Comparison of ENCODE assay signal across 19 cellular contexts in genomic region chr9:134844821-134845220, GRCh38. TPM values are rescaled to one million over a fixed set of nuclear protein-coding genes. Genes with fewer than 3 reads are reported as not detected.
DNase-seq lines count a peak whose midpoint lies in the region; ATAC-seq, FAIRE-seq and TF ChIP-seq lines count a peak whose summit lies in the region.
"Had no signal": no experiment of that assay in that cellular context is flagged by ENCODE, and none has a peak within 500 bp of the region (broad histone marks: within the 10 kb centered on the region; RNA-seq: fewer than 3 reads in every experiment).

No MANE protein-coding gene starts in this region.

- H3K4me1 ChIP-seq in astrocyte (ENCODE audit: insufficient read depth, low read length) (no peaks in the 10 kb centered on the region), neuronal stem cell (ENCODE audit: control insufficient read depth in 2 of 2, insufficient read depth in 1 of 2, low read depth in 1 of 2, low read length in 2 of 2) (peaks cover 0 to 2% of the 10 kb centered on the region in 2 donors), smooth muscle cell (ENCODE audit: low read depth) (no peaks in the 10 kb centered on the region), GM23248 (ENCODE audit: insufficient read depth) (no peaks in the 10 kb centered on the region)
- H3K4me1 ChIP-seq: BE2C, HAP-1 had no signal

- H3K36me3 ChIP-seq in astrocyte (ENCODE audit: insufficient read depth, low read length) (peaks cover 38% of the 10 kb centered on the region), neuronal stem cell (replicated peaks in 1 of 2; ENCODE audit: control insufficient read depth in 2 of 2, insufficient read depth in 2 of 2, low read length in 2 of 2) (no peaks in the 10 kb centered on the region), smooth muscle cell (ENCODE audit: low read depth) (peaks cover 41% of the 10 kb centered on the region), GM23248 (ENCODE audit: low read depth) (peaks cover 46% of the 10 kb centered on the region)
- H3K36me3 ChIP-seq: BE2C, HAP-1 had no signal

- H3K9me3 ChIP-seq in astrocyte (ENCODE audit: insufficient read depth, low read depth, low read length) (peaks cover 11% of the 10 kb centered on the region), neuronal stem cell (replicated peaks in 1 of 2; ENCODE audit: control insufficient read depth in 2 of 2, insufficient read depth in 1 of 2, low read depth in 1 of 2, low read length in 2 of 2) (peaks cover 0 to 2% of the 10 kb centered on the region in 2 donors), smooth muscle cell (replicated peaks; ENCODE audit: low read depth) (no peaks in the 10 kb centered on the region), GM23248 (ENCODE audit: low read depth) (no peaks in the 10 kb centered on the region)
- H3K9me3 ChIP-seq: BE2C, HAP-1 had no signal

- H3K27ac ChIP-seq in astrocyte (ENCODE audit: low read depth, low read length) (no peak overlapping the region), neuronal stem cell (replicated peaks; ENCODE audit: low read length) (no peak overlapping the region), smooth muscle cell (ENCODE audit: low read depth) (peak overlapping the region; percentile 56), GM23248 (no peak overlapping the region)

- ATAC-seq in stimulated activated naive CD8-positive, alpha-beta T cell treated with anti-CD3 and anti-CD28 coated beads, Interleukin-15, Interleukin-2, amounts not matched to agents 100 U/mL and 50 U/mL, for 24 hours = peak; percentile 19
- no peak for ATAC-seq in stimulated activated naive CD8-positive, alpha-beta T cell treated with anti-CD3 and anti-CD28 coated beads, Interleukin-15, amount 100 ng/mL, for 72 hours
- ATAC-seq in GM21367 (IDR thresholded peaks at IDR 0.05; ENCODE audit: unreplicated experiment) = no peak

- H3K27ac Mint-ChIP-seq in stimulated activated naive CD8-positive, alpha-beta T cell treated with anti-CD3 and anti-CD28 coated beads, Interleukin-15, amount 100 ng/mL, for 72 hours = no peak overlapping the region
- peak overlapping the region; percentile 43 for H3K27ac Mint-ChIP-seq in astrocyte (ENCODE audit: unreplicated experiment)
- H3K27ac Mint-ChIP-seq: CD4-positive, CD25-positive, alpha-beta regulatory T cell; CD8-positive, alpha-beta memory T cell had no signal

- WGBS in neuronal stem cell (ENCODE audit: extremely low coverage in 2 of 2, insufficient read length in 2 of 2, insufficient replicate concordance in 1 of 2), 2 donors = no CpG with 5 or more reads among the region's 8 CpGs
- 91% methylated on average over 8 of the region's 8 CpGs for WGBS in smooth muscle cell (ENCODE audit: low lambda C conversion rate)
- WGBS in GM23248 (ENCODE audit: low coverage in 1 of 2, low lambda C conversion rate in 2 of 2, missing lambda C conversion rate in 2 of 2), 2 experiments = 77 to 79% methylated on average over 7 to 8 of the region's 8 CpGs

- no peaks in the 10 kb centered on the region for H3K9me3 Mint-ChIP-seq in stimulated activated naive CD8-positive, alpha-beta T cell treated with anti-CD3 and anti-CD28 coated beads, Interleukin-15, amount 100 ng/mL, for 72 hours
- no peaks in the 10 kb centered on the region for H3K9me3 Mint-ChIP-seq in astrocyte (ENCODE audit: unreplicated experiment)
- H3K9me3 Mint-ChIP-seq: CD4-positive, CD25-positive, alpha-beta regulatory T cell; CD8-positive, alpha-beta memory T cell had no signal

- H3K4me3 ChIP-seq in astrocyte (ENCODE audit: insufficient read depth, low read depth, low read length) (no peak overlapping the region), neuronal stem cell (ENCODE audit: low read length in 2 of 2) (peak overlapping the region in 1 of 2 donors; percentile 49), smooth muscle cell (no peak overlapping the region), GM23248 (no peak overlapping the region)
- H3K4me3 ChIP-seq: HAP-1 had no signal

- H3K36me3 Mint-ChIP-seq in astrocyte (ENCODE audit: low read depth, unreplicated experiment) = peaks cover 26% of the 10 kb centered on the region
- H3K36me3 Mint-ChIP-seq: CD4-positive, CD25-positive, alpha-beta regulatory T cell; CD8-positive, alpha-beta memory T cell had no signal

- in situ Hi-C loops in GM23248 (cut with MboI) = no loop called here

- H3K18ac ChIP-seq in neuronal stem cell (ENCODE audit: low read length) = peak overlapping the region; percentile 57

- no peak overlapping the region for H2BK15ac ChIP-seq in neuronal stem cell (ENCODE audit: low read length)

- no peak for FAIRE-seq in astrocyte (lab: Jason Lieb, UNC)
- FAIRE-seq: A204.1 had no signal

- H3K4me2 ChIP-seq in astrocyte (ENCODE audit: low read length) (no peak overlapping the region), neuronal stem cell (ENCODE audit: insufficient read depth, low read length, poor library complexity, severe bottlenecking) (no peak overlapping the region), smooth muscle cell (no peak overlapping the region), GM23248 (ENCODE audit: unreplicated experiment) (no peak overlapping the region)

- H3K14ac ChIP-seq in neuronal stem cell (ENCODE audit: low read length) = peak overlapping the region; percentile 17

- peaks cover 80% of the 10 kb centered on the region for H3F3A ChIP-seq in smooth muscle cell (ENCODE audit: low read depth)
- H3F3A ChIP-seq in GM23248 (ENCODE audit: insufficient read depth) = peaks cover 60% of the 10 kb centered on the region

- no peak overlapping the region for H4K8ac ChIP-seq in neuronal stem cell (ENCODE audit: low read depth, low read length)

- peak overlapping the region; percentile 85 for H3K23ac ChIP-seq in neuronal stem cell (ENCODE audit: low read depth, low read length, poor library complexity)

- H4K20me1 ChIP-seq in astrocyte (ENCODE audit: insufficient read depth, low read length) (peaks cover 81% of the 10 kb centered on the region), smooth muscle cell (ENCODE audit: low read depth) (peaks cover 87% of the 10 kb centered on the region), GM23248 (ENCODE audit: insufficient read depth) (no peaks in the 10 kb centered on the region; the same call in 1 of the 2 replicates)

- H3K79me2 ChIP-seq in astrocyte (ENCODE audit: insufficient read depth, low read length) = peaks cover 6% of the 10 kb centered on the region
- H3K79me2 ChIP-seq in smooth muscle cell (ENCODE audit: low read depth) = no peaks in the 10 kb centered on the region
- peaks cover 13% of the 10 kb centered on the region; the same call in 1 of the 2 replicates for H3K79me2 ChIP-seq in GM23248 (ENCODE audit: insufficient read depth)

- no peak overlapping the region for H2BK5ac ChIP-seq in neuronal stem cell (ENCODE audit: low read length)

- H3K27me3 Mint-ChIP-seq in stimulated activated naive CD8-positive, alpha-beta T cell treated with anti-CD3 and anti-CD28 coated beads, Interleukin-15, amount 100 ng/mL, for 72 hours = no peaks in the 10 kb centered on the region
- H3K27me3 Mint-ChIP-seq in astrocyte (ENCODE audit: low read depth, unreplicated experiment) = no peaks in the 10 kb centered on the region
- H3K27me3 Mint-ChIP-seq: CD4-positive, CD25-positive, alpha-beta regulatory T cell had no signal

- no peak overlapping the region for H4K91ac ChIP-seq in neuronal stem cell (ENCODE audit: low read depth, low read length, poor library complexity)

- peaks cover 6% of the 10 kb centered on the region for H3K79me1 ChIP-seq in neuronal stem cell (ENCODE audit: low read depth, low read length)

- H3K9ac ChIP-seq in astrocyte (ENCODE audit: low read length) = no peak overlapping the region
- no peak overlapping the region for H3K9ac ChIP-seq in neuronal stem cell (ENCODE audit: low read depth, low read length, poor library complexity)
- no peak overlapping the region for H3K9ac ChIP-seq in smooth muscle cell (ENCODE audit: low read depth)
- H3K9ac ChIP-seq in GM23248 = no peak overlapping the region

- no peak for TF ChIP-seq CTCF in astrocyte (IDR thresholded peaks at IDR 0.05; ENCODE audit: insufficient read depth, low read depth, low read length)
- no peak for TF ChIP-seq CTCF in smooth muscle cell (IDR thresholded peaks at IDR 0.05; ENCODE audit: borderline replicate concordance, insufficient read depth, poor library complexity, severe bottlenecking)

- H2BK12ac ChIP-seq in neuronal stem cell (ENCODE audit: low read length) = no peak overlapping the region

- H2BK120ac ChIP-seq in neuronal stem cell (ENCODE audit: low read depth, low read length) = no peak overlapping the region

- H3K4me1 Mint-ChIP-seq in stimulated activated naive CD8-positive, alpha-beta T cell treated with anti-CD3 and anti-CD28 coated beads, Interleukin-15, amount 100 ng/mL, for 72 hours = no peaks in the 10 kb centered on the region
- H3K4me1 Mint-ChIP-seq in astrocyte (ENCODE audit: low read depth, unreplicated experiment) = peaks cover 6% of the 10 kb centered on the region
- H3K4me1 Mint-ChIP-seq: CD4-positive, CD25-positive, alpha-beta regulatory T cell; CD8-positive, alpha-beta memory T cell had no signal

- no peaks in the 10 kb centered on the region for H3K9me2 ChIP-seq in GM23248 (ENCODE audit: insufficient read depth)

- no peak overlapping the region for H3K4me3 Mint-ChIP-seq in stimulated activated naive CD8-positive, alpha-beta T cell treated with anti-CD3 and anti-CD28 coated beads, Interleukin-15, amount 100 ng/mL, for 72 hours
- H3K4me3 Mint-ChIP-seq in astrocyte (ENCODE audit: unreplicated experiment) = no peak overlapping the region
- H3K4me3 Mint-ChIP-seq: CD4-positive, CD25-positive, alpha-beta regulatory T cell; CD8-positive, alpha-beta memory T cell had no signal

- no peaks in the 10 kb centered on the region for H3K27me3 ChIP-seq in astrocyte (ENCODE audit: insufficient read depth, low read length)
- peaks cover 0 to 4% (median 0%) of the 10 kb centered on the region in 3 experiments for H3K27me3 ChIP-seq in neuronal stem cell (ENCODE audit: control insufficient read depth in 3 of 3, insufficient read depth in 3 of 3, low read depth in 1 of 3, low read length in 3 of 3)
- H3K27me3 ChIP-seq in smooth muscle cell (ENCODE audit: low read depth) = no peaks in the 10 kb centered on the region
- no peaks in the 10 kb centered on the region for H3K27me3 ChIP-seq in GM23248 (replicated peaks; ENCODE audit: insufficient read depth)
- H3K27me3 ChIP-seq: BE2C had no signal

- H2AFZ ChIP-seq in astrocyte (ENCODE audit: low read depth, low read length) (no peak overlapping the region), neuronal stem cell (ENCODE audit: low read length) (no peak overlapping the region), smooth muscle cell (ENCODE audit: low read depth) (no peak overlapping the region), GM23248 (no peak overlapping the region)

- H2AK5ac ChIP-seq in neuronal stem cell (ENCODE audit: low read depth, low read length) = peak overlapping the region; percentile 24

- no peak for DNase-seq in stimulated activated naive CD8-positive, alpha-beta T cell treated with anti-CD3 and anti-CD28 coated beads, Interleukin-15, Interleukin-2, amounts not matched to agents 100 U/mL and 50 U/mL, for 24 hours
- no peak for DNase-seq in stimulated activated naive CD8-positive, alpha-beta T cell treated with anti-CD3 and anti-CD28 coated beads, Interleukin-15, amount 100 ng/mL, for 72 hours
- DNase-seq in astrocyte (ENCODE audit: low read depth) (no peak), neuronal stem cell (ENCODE audit: low spot score) (no peak), smooth muscle cell (lab: John Stamatoyannopoulos, UW; ENCODE audit: unreplicated experiment) (no peak), GM23248 (no peak), DMS79 treated with DMSO at 0.1 percent for 48 hours (lab: John Stamatoyannopoulos, UW) (no peak)
- DNase-seq: ACHN; BE2C; C1 segment of cervical spinal cord; CD4-positive, CD25-positive, alpha-beta regulatory T cell; COR-L47; GF-D8 had no signal

- no peak overlapping the region for H3K4ac ChIP-seq in neuronal stem cell (ENCODE audit: low read length)

RNA-seq across cellular contexts. Expression of gene FCN2, which starts 35.8 kb away (rescaled TPM):
- not detected in 2 replicates for total RNA-seq in astrocyte
- not detected for polyA plus RNA-seq in neuronal stem cell (2013, experiment 1 of 2)
- polyA plus RNA-seq in neuronal stem cell (2013, experiment 2 of 2) = not detected
- total RNA-seq in smooth muscle cell = not detected in 2 replicates
- polyA plus RNA-seq in smooth muscle cell = not detected in 2 replicates
- total RNA-seq in GM23248 (2014; rRNA removed; shearing (Covaris generic)) = not detected in 2 replicates
- not detected in 2 replicates for polyA plus RNA-seq in GM23248 (2016; fragmentation: Nextera tagmentation; extraction: Ambion mirVana)
- total RNA-seq: CD4-positive, CD25-positive, alpha-beta regulatory T cell; CD8-positive, alpha-beta memory T cell; H4; HT-29 had no signal
- polyA plus RNA-seq: CD4-positive, CD25-positive, alpha-beta regulatory T cell; CD8-positive, alpha-beta memory T cell had no signal
